Comparison of ENCODE assay signal across 11 cellular contexts in the genomic region with DNA sequence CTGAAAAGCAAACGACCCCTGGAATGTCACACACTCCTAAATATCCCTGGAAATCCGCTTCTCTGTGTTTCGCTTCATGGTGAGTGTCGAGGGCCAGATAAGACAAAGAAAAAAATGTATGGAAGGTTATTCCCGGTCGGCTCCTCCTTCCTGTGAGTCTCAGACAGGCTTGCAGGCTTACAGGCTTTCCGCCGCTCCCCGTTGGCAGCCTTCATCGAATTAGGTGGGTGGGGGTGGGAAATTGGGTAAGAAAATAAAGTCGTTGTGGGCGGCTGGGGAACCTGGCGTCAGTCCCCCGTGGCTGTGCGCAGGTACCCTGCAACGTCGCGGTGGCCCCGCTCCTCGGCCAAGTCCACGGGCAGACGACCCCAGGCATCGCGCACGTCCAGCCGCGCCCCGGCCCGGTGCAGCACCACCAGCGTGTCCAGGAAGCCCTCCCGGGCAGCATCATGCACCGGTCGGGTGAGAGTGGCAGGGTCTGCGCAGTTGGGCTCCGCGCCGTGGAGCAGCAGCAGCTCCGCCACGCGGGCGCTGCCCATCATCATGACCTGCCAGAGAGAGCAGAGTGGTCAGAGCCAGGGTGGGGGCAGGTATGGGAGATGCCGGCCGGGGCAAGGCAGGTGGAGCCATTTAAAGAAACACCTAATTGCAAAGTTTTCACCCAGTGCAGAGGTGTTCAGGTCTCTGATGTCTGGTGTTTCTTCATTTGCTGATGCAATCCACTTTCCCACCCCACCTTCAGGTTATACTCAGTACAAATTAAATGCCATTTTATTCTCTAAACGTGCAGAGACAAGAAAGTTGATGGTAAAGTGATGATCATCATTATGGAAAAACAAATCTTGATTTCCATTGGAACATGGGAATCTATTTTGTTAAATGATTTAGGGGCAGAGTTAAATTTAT. TPM values are rescaled to one million over a fixed set of nuclear protein-coding genes. Genes with fewer than 3 reads are reported as not detected.
DNase-seq lines count a peak whose midpoint lies in the region.
"Had no signal": no experiment of that assay in that cellular context is flagged by ENCODE, and none has a peak within 500 bp of the region (broad histone marks: within the 10 kb centered on the region; RNA-seq: fewer than 3 reads in every experiment).

No MANE protein-coding gene starts in this region.

- no peaks in the 10 kb centered on the region for H3K9me3 ChIP-seq in skeletal muscle satellite cell (replicated peaks; ENCODE audit: low read length)

- H3K9ac ChIP-seq in skeletal muscle satellite cell (ENCODE audit: low read depth, low read length), result no peak overlapping the region

- H3K4me3 ChIP-seq in skeletal muscle satellite cell (ENCODE audit: low read length), result peak overlapping the region; percentile 40
- H3K4me3 ChIP-seq: cardiac muscle cell had no signal

- H3K4me1 ChIP-seq in skeletal muscle satellite cell (ENCODE audit: control insufficient read depth, insufficient read depth, low read length), result no peaks in the 10 kb centered on the region

- peaks cover 71% of the 10 kb centered on the region for H3K27me3 Mint-ChIP-seq in activated CD4-positive, alpha-beta T cell treated with anti-CD3 and anti-CD28 coated beads, Interleukin-2, amount 10 ng/mL, durations not matched to agents 24 days and 14 days
- peaks cover 76% of the 10 kb centered on the region for H3K27me3 Mint-ChIP-seq in activated T-helper 1 cell treated with anti-CD3 and anti-CD28 coated beads, Interleukin-12 subunit alpha, Interleukin-12 subunit beta, Interleukin-2, Interleukin-4 antibody, amounts not matched to agents 30 ng/mL and 10 ng/mL and 1 ng/mL, durations not matched to agents 14 hours and 24 hours and 36 hours (ENCODE audit: insufficient read depth)

- intact Hi-C loops in activated CD4-positive, alpha-beta T cell treated with anti-CD3 and anti-CD28 coated beads, Interleukin-2, amount 10 ng/mL, durations not matched to agents 24 days and 14 days (cut with micrococcal nuclease), result loop anchor here (1.0 to 5.0 kb wide), 2 partner anchors 31 to 76 kb away; no protein-coding TSS in a partner anchor
- intact Hi-C loops in activated T-helper 1 cell treated with anti-CD3 and anti-CD28 coated beads, Interleukin-12 subunit alpha, Interleukin-12 subunit beta, Interleukin-2, Interleukin-4 antibody, amounts not matched to agents 30 ng/mL and 10 ng/mL and 1 ng/mL, durations not matched to agents 14 hours and 24 hours and 36 hours (cut with micrococcal nuclease), result no loop called here

- DNase-seq in activated CD4-positive, alpha-beta T cell treated with anti-CD3 and anti-CD28 coated beads, Interleukin-2, amount 10 ng/mL, durations not matched to agents 24 days and 14 days, result peak; percentile 63
- no peak for DNase-seq in activated CD4-positive, alpha-beta T cell treated with anti-CD3 and anti-CD28 coated beads, Interleukin-2, amount 50 U/mL, for 4 hours
- DNase-seq in activated T-helper 1 cell treated with anti-CD3 and anti-CD28 coated beads, Interleukin-12 subunit alpha, Interleukin-12 subunit beta, Interleukin-2, Interleukin-4 antibody, amounts not matched to agents 30 ng/mL and 10 ng/mL and 1 ng/mL, durations not matched to agents 14 hours and 24 hours and 36 hours (ENCODE audit: low spot score), result no peak
- peak; percentile 65 for DNase-seq in glomerular visceral epithelial cell (ENCODE audit: extremely low spot score)
- DNase-seq in NOMO-1 (lab: John Stamatoyannopoulos, UW; ENCODE audit: unreplicated experiment in 2 of 2), result no peak
- DNase-seq in NCI-H1105 (lab: John Stamatoyannopoulos, UW), result no peak
- DNase-seq in HT-29 (ENCODE audit: low spot score), result no peak
- DNase-seq: activated CD4-positive, alpha-beta T cell treated with anti-CD3 and anti-CD28 coated beads for 48 hours; NCI-H1048 had no signal

- peak overlapping the region; percentile 50 for H3K4me2 ChIP-seq in skeletal muscle satellite cell (ENCODE audit: low read length)

- no peaks in the 10 kb centered on the region for H3K27me3 ChIP-seq in skeletal muscle satellite cell (ENCODE audit: control insufficient read depth, insufficient read depth, low read length)

- peaks cover 3% of the 10 kb centered on the region for H3K36me3 Mint-ChIP-seq in activated CD4-positive, alpha-beta T cell treated with anti-CD3 and anti-CD28 coated beads, Interleukin-2, amount 10 ng/mL, durations not matched to agents 24 days and 14 days (ENCODE audit: low read depth)
- H3K36me3 Mint-ChIP-seq in activated T-helper 1 cell treated with anti-CD3 and anti-CD28 coated beads, Interleukin-12 subunit alpha, Interleukin-12 subunit beta, Interleukin-2, Interleukin-4 antibody, amounts not matched to agents 30 ng/mL and 10 ng/mL and 1 ng/mL, durations not matched to agents 14 hours and 24 hours and 36 hours (ENCODE audit: low read depth), result peaks cover 15% of the 10 kb centered on the region

- H3K27ac Mint-ChIP-seq in activated CD4-positive, alpha-beta T cell treated with anti-CD3 and anti-CD28 coated beads, Interleukin-2, amount 10 ng/mL, durations not matched to agents 24 days and 14 days, result peak overlapping the region; percentile 39
- H3K27ac Mint-ChIP-seq in activated T-helper 1 cell treated with anti-CD3 and anti-CD28 coated beads, Interleukin-12 subunit alpha, Interleukin-12 subunit beta, Interleukin-2, Interleukin-4 antibody, amounts not matched to agents 30 ng/mL and 10 ng/mL and 1 ng/mL, durations not matched to agents 14 hours and 24 hours and 36 hours, result peak overlapping the region; percentile 43

- peaks cover 21% of the 10 kb centered on the region for H3K36me3 ChIP-seq in skeletal muscle satellite cell (ENCODE audit: insufficient read depth, low read length)
- H3K36me3 ChIP-seq: cardiac muscle cell had no signal

- peak overlapping the region; percentile 55 for H3K4me3 Mint-ChIP-seq in activated CD4-positive, alpha-beta T cell treated with anti-CD3 and anti-CD28 coated beads, Interleukin-2, amount 10 ng/mL, durations not matched to agents 24 days and 14 days
- H3K4me3 Mint-ChIP-seq in activated T-helper 1 cell treated with anti-CD3 and anti-CD28 coated beads, Interleukin-12 subunit alpha, Interleukin-12 subunit beta, Interleukin-2, Interleukin-4 antibody, amounts not matched to agents 30 ng/mL and 10 ng/mL and 1 ng/mL, durations not matched to agents 14 hours and 24 hours and 36 hours, result peak overlapping the region; percentile 68

- H3K4me1 Mint-ChIP-seq in activated CD4-positive, alpha-beta T cell treated with anti-CD3 and anti-CD28 coated beads, Interleukin-2, amount 10 ng/mL, durations not matched to agents 24 days and 14 days, result peaks cover 24% of the 10 kb centered on the region
- peaks cover 36% of the 10 kb centered on the region for H3K4me1 Mint-ChIP-seq in activated T-helper 1 cell treated with anti-CD3 and anti-CD28 coated beads, Interleukin-12 subunit alpha, Interleukin-12 subunit beta, Interleukin-2, Interleukin-4 antibody, amounts not matched to agents 30 ng/mL and 10 ng/mL and 1 ng/mL, durations not matched to agents 14 hours and 24 hours and 36 hours (ENCODE audit: low read depth)

- H3K9me3 Mint-ChIP-seq in activated CD4-positive, alpha-beta T cell treated with anti-CD3 and anti-CD28 coated beads, Interleukin-2, amount 10 ng/mL, durations not matched to agents 24 days and 14 days, result no peaks in the 10 kb centered on the region
- no peaks in the 10 kb centered on the region for H3K9me3 Mint-ChIP-seq in activated T-helper 1 cell treated with anti-CD3 and anti-CD28 coated beads, Interleukin-12 subunit alpha, Interleukin-12 subunit beta, Interleukin-2, Interleukin-4 antibody, amounts not matched to agents 30 ng/mL and 10 ng/mL and 1 ng/mL, durations not matched to agents 14 hours and 24 hours and 36 hours

RNA-seq across cellular contexts. Expression of gene CDKN2B, which starts 3.2 kb away (rescaled TPM):
- total RNA-seq in activated CD4-positive, alpha-beta T cell treated with anti-CD3 and anti-CD28 coated beads, Interleukin-2, amount 10 ng/mL, durations not matched to agents 24 days and 14 days, result 0.21 and 0.33 TPM in 2 replicates
- 0.73 and 0.76 TPM in 2 replicates for total RNA-seq in activated T-helper 1 cell treated with anti-CD3 and anti-CD28 coated beads, Interleukin-12 subunit alpha, Interleukin-12 subunit beta, Interleukin-2, Interleukin-4 antibody, amounts not matched to agents 30 ng/mL and 10 ng/mL and 1 ng/mL, durations not matched to agents 14 hours and 24 hours and 36 hours
- total RNA-seq in skeletal muscle satellite cell (2012; rRNA removed), result 6.6 and 15.7 TPM in 2 replicates
- 13.0 and 24.8 TPM in 2 replicates for total RNA-seq in HT-29 (2014; rRNA removed; shearing (Covaris generic))

RNA-seq across cellular contexts. Expression of gene CDKN2B-AS1, which starts 11.4 kb away (rescaled TPM):
- 0.42 and 0.78 TPM in 2 replicates for total RNA-seq in activated CD4-positive, alpha-beta T cell treated with anti-CD3 and anti-CD28 coated beads, Interleukin-2, amount 10 ng/mL, durations not matched to agents 24 days and 14 days
- total RNA-seq in activated T-helper 1 cell treated with anti-CD3 and anti-CD28 coated beads, Interleukin-12 subunit alpha, Interleukin-12 subunit beta, Interleukin-2, Interleukin-4 antibody, amounts not matched to agents 30 ng/mL and 10 ng/mL and 1 ng/mL, durations not matched to agents 14 hours and 24 hours and 36 hours, result 1.2 and 1.4 TPM in 2 replicates
- total RNA-seq in skeletal muscle satellite cell (2012; rRNA removed), result 3.3 and 3.5 TPM in 2 replicates
- total RNA-seq in HT-29 (2014; rRNA removed; shearing (Covaris generic)), result 6.7 and 6.9 TPM in 2 replicates
- total RNA-seq: cardiac muscle cell had no signal

RNA-seq across cellular contexts. Expression of gene CDKN2A, which starts 11.8 kb away (rescaled TPM):
- 2.5 and 3.7 TPM in 2 replicates for total RNA-seq in activated CD4-positive, alpha-beta T cell treated with anti-CD3 and anti-CD28 coated beads, Interleukin-2, amount 10 ng/mL, durations not matched to agents 24 days and 14 days
- total RNA-seq in activated T-helper 1 cell treated with anti-CD3 and anti-CD28 coated beads, Interleukin-12 subunit alpha, Interleukin-12 subunit beta, Interleukin-2, Interleukin-4 antibody, amounts not matched to agents 30 ng/mL and 10 ng/mL and 1 ng/mL, durations not matched to agents 14 hours and 24 hours and 36 hours, result 5.0 and 5.4 TPM in 2 replicates
- 51.5 and 56.1 TPM in 2 replicates for total RNA-seq in skeletal muscle satellite cell (2012; rRNA removed)
- total RNA-seq in HT-29 (2014; rRNA removed; shearing (Covaris generic)), result 871 and 958 TPM in 2 replicates

Comparison
In these comparisons a context has a peak if more than half of its experiments do, and no peak if none do; other contexts are left out.
1. DNase-seq: peak in activated CD4-positive, alpha-beta T cell treated with anti-CD3 and anti-CD28 coated beads, Interleukin-2, amount 10 ng/mL, durations not matched to agents 24 days and 14 days (single experiment) and glomerular visceral epithelial cell (single experiment); none in activated CD4-positive, alpha-beta T cell treated with anti-CD3 and anti-CD28 coated beads, Interleukin-2, amount 50 U/mL, for 4 hours (0 of 2), activated T-helper 1 cell treated with anti-CD3 and anti-CD28 coated beads, Interleukin-12 subunit alpha, Interleukin-12 subunit beta, Interleukin-2, Interleukin-4 antibody, amounts not matched to agents 30 ng/mL and 10 ng/mL and 1 ng/mL, durations not matched to agents 14 hours and 24 hours and 36 hours (single experiment), NOMO-1 (0 of 2), NCI-H1105 (single experiment) and HT-29 (single experiment).
2. RNA of gene CDKN2A, which starts 11.8 kb away (total RNA-seq): 871 to 958 TPM in HT-29; 5.0 to 5.4 TPM in activated T-helper 1 cell treated with anti-CD3 and anti-CD28 coated beads, Interleukin-12 subunit alpha, Interleukin-12 subunit beta, Interleukin-2, Interleukin-4 antibody, amounts not matched to agents 30 ng/mL and 10 ng/mL and 1 ng/mL, durations not matched to agents 14 hours and 24 hours and 36 hours and 2.5 to 3.7 TPM in activated CD4-positive, alpha-beta T cell treated with anti-CD3 and anti-CD28 coated beads, Interleukin-2, amount 10 ng/mL, durations not matched to agents 24 days and 14 days; every median in the first group is over 100 times any median in the second.